ENCODE assay signal across 15 cellular contexts in genomic region chr15:63090502-63091286, GRCh38.
"Had no signal": no experiment of that assay in that cellular context is flagged by ENCODE, and none has a peak within 500 bp of the region (broad histone marks: within the 10 kb centered on the region; RNA-seq: fewer than 3 reads in every experiment).

No MANE protein-coding gene starts in this region.

- DNase-seq: activated CD4-positive, alpha-beta T cell treated with anti-CD3 and anti-CD28 coated beads for 4 hours; activated CD8-positive, alpha-beta memory T cell treated with anti-CD3 and anti-CD28 coated beads, Interleukin-2, amount 50 U/mL, for 48 hours; activated CD8-positive, alpha-beta T cell treated with anti-CD3 and anti-CD28 coated beads, Interleukin-2, amount 10 ng/mL, durations not matched to agents 7 days and 5 days; esophagus squamous epithelium; foreskin fibroblast; heart left ventricle; left ventricle myocardium inferior; ovary; stimulated activated CD4-positive, alpha-beta T cell treated with anti-CD3 and anti-CD28 coated beads, Interleukin-4, amount 100 ng/mL, for 1 hour; stimulated activated CD8-positive, alpha-beta memory T cell treated with anti-CD3 and anti-CD28 coated beads, Interleukin-4, amount 100 ng/mL, for 48 hours; stimulated activated naive CD8-positive, alpha-beta T cell treated with anti-CD3 and anti-CD28 coated beads, Interleukin-15, Interleukin-2, amounts not matched to agents 100 U/mL and 50 U/mL, for 24 hours; T1000 had no signal

- H3K27ac ChIP-seq: ascending aorta, esophagus squamous epithelium, ovary had no signal

- H3K36me3 ChIP-seq: ascending aorta, esophagus squamous epithelium, heart left ventricle, left ventricle myocardium inferior, ovary had no signal

- ATAC-seq: activated CD8-positive, alpha-beta T cell treated with anti-CD3 and anti-CD28 coated beads, Interleukin-2, amount 10 ng/mL, durations not matched to agents 7 days and 5 days; heart left ventricle; stimulated activated naive CD8-positive, alpha-beta T cell treated with anti-CD3 and anti-CD28 coated beads, Interleukin-15, Interleukin-2, amounts not matched to agents 100 U/mL and 50 U/mL, for 24 hours had no signal

- H3K9me3 ChIP-seq: ascending aorta, esophagus squamous epithelium, heart left ventricle, left ventricle myocardium inferior, ovary had no signal

- H3K4me1 ChIP-seq: esophagus squamous epithelium had no signal

- H3K27me3 ChIP-seq: ascending aorta, esophagus squamous epithelium, heart left ventricle, ovary had no signal

- H3K4me3 ChIP-seq: ascending aorta, esophagus squamous epithelium, heart left ventricle, left ventricle myocardium inferior, ovary had no signal

- FAIRE-seq: bronchial epithelial cell, islet of Langerhans had no signal
